Comparison of ENCODE assay signal across 21 cellular contexts in genomic region chr4:138475116-138475515, GRCh38.
DNase-seq lines count a peak whose midpoint lies in the region; ATAC-seq lines count a peak whose summit lies in the region.
"Had no signal": no experiment of that assay in that cellular context is flagged by ENCODE, and none has a peak within 500 bp of the region (broad histone marks: within the 10 kb centered on the region; RNA-seq: fewer than 3 reads in every experiment).

No MANE protein-coding gene starts in this region.

- no peaks in the 10 kb centered on the region for H3K27me3 ChIP-seq in adipocyte (replicated peaks; ENCODE audit: control insufficient read depth, insufficient read depth, low read length)
- H3K27me3 ChIP-seq: BE2C had no signal

- intact Hi-C loops in sciatic nerve (cut with DNase I): no loop called here

- H3K4me3 ChIP-seq in adipocyte (ENCODE audit: low read length): no peak overlapping the region
- H3K4me3 ChIP-seq: GM12878 had no signal

- H3K9me3 ChIP-seq in adipocyte (ENCODE audit: control insufficient read depth, low read length): no peaks in the 10 kb centered on the region
- H3K9me3 ChIP-seq: BE2C had no signal

- no peak overlapping the region for H3K27ac Mint-ChIP-seq in activated naive CD8-positive, alpha-beta T cell treated with anti-CD3 and anti-CD28 coated beads for 36 hours
- H3K27ac Mint-ChIP-seq: CD4-positive, CD25-positive, alpha-beta regulatory T cell; CD8-positive, alpha-beta memory T cell; HFFc6 had no signal

- H3K36me3 Mint-ChIP-seq in activated naive CD8-positive, alpha-beta T cell treated with anti-CD3 and anti-CD28 coated beads for 36 hours: no peaks in the 10 kb centered on the region
- H3K36me3 Mint-ChIP-seq: CD4-positive, CD25-positive, alpha-beta regulatory T cell; CD8-positive, alpha-beta memory T cell had no signal

- in situ Hi-C loops in KBM-7 (cut with MboI; ENCODE audit: low pct_unique_long_range_greater_than_20kb, low sequenced_read_pairs): no loop called here

- no peaks in the 10 kb centered on the region for H3K4me1 ChIP-seq in adipocyte (ENCODE audit: control insufficient read depth, insufficient read depth, low read length)
- H3K4me1 ChIP-seq: BE2C had no signal

- no peak overlapping the region for H3K4me3 Mint-ChIP-seq in activated naive CD8-positive, alpha-beta T cell treated with anti-CD3 and anti-CD28 coated beads for 36 hours
- H3K4me3 Mint-ChIP-seq: CD4-positive, CD25-positive, alpha-beta regulatory T cell; CD8-positive, alpha-beta memory T cell; HFFc6 had no signal

- H3K9me3 Mint-ChIP-seq in activated naive CD8-positive, alpha-beta T cell treated with anti-CD3 and anti-CD28 coated beads for 36 hours: peaks cover 2% of the 10 kb centered on the region
- H3K9me3 Mint-ChIP-seq: HFFc6 had no signal

- DNase-seq in adipocyte (ENCODE audit: low read depth) (peak; percentile 28), foreskin melanocyte (peak; percentile 21), sciatic nerve (ENCODE audit: low spot score) (no peak), KBM-7 (no peak)
- DNase-seq in activated naive CD8-positive, alpha-beta T cell treated with anti-CD3 and anti-CD28 coated beads for 36 hours: no peak
- DNase-seq: ACHN; BE2C; C1 segment of cervical spinal cord; CD4-positive, CD25-positive, alpha-beta regulatory T cell; CD8-positive, alpha-beta memory T cell; COR-L47; DMS 273 treated with DMSO at 0.1 percent for 48 hours; DMS53; DND-41; EL; GOT3; H7; HFFc6 had no signal

- H3K9ac ChIP-seq in adipocyte (ENCODE audit: low read length): no peak overlapping the region

- H3K27me3 Mint-ChIP-seq in activated naive CD8-positive, alpha-beta T cell treated with anti-CD3 and anti-CD28 coated beads for 36 hours: no peaks in the 10 kb centered on the region
- H3K27me3 Mint-ChIP-seq: CD4-positive, CD25-positive, alpha-beta regulatory T cell; CD8-positive, alpha-beta memory T cell had no signal

- ATAC-seq in sciatic nerve (peak; percentile 20), HG02938 (IDR thresholded peaks at IDR 0.05; ENCODE audit: unreplicated experiment) (no peak)
- ATAC-seq: GM12878, HCT116 had no signal

- no peaks in the 10 kb centered on the region for H3K36me3 ChIP-seq in adipocyte (ENCODE audit: control insufficient read depth, insufficient read depth, low read length, severe bottlenecking)
- H3K36me3 ChIP-seq: BE2C had no signal

- H3K4me1 Mint-ChIP-seq in activated naive CD8-positive, alpha-beta T cell treated with anti-CD3 and anti-CD28 coated beads for 36 hours: no peaks in the 10 kb centered on the region
- H3K4me1 Mint-ChIP-seq: CD4-positive, CD25-positive, alpha-beta regulatory T cell; CD8-positive, alpha-beta memory T cell had no signal

Comparison
In these comparisons a context has a peak if more than half of its experiments do, and no peak if none do; other contexts are left out.
1. DNase-seq: peak in adipocyte (single experiment) and foreskin melanocyte (single experiment); none in sciatic nerve (single experiment), activated naive CD8-positive, alpha-beta T cell treated with anti-CD3 and anti-CD28 coated beads for 36 hours (single experiment) and KBM-7 (single experiment).